20 cellular contexts compared by ENCODE assay signal in the genomic region with DNA sequence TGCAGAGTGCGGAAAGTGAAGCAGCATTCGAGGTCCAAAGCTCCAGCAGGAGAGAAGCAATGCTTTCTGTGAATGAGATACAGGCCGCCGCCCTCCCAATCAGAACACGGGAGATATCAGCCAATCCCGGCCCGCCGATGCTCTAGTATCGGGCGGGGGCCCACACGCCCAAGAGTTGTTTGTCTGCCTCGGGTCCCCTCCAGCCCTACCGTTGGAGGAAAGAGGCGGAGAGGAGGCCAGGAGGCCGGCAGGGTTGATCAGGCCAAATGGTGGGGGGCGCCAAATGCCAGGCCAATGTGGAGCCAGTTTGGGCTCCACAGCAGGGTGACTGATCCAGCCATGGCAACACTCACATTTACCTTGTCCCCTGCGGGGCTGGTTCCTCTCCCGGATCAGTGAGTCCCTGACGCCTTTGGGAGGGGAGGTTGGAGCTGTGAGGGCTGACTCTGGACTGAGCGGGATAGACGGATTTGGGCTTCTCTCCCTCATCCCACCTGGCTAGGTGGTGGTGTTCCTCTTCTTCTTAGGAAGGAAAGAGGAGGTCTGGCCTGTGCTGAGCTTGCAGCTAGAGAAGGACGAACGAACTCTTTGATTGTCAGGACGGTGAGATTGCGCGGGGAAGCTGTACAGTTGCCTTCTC. TPM values are rescaled to one million over a fixed set of nuclear protein-coding genes. Genes with fewer than 3 reads are reported as not detected.
"Had no signal": no experiment of that assay in that cellular context is flagged by ENCODE, and none has a peak within 500 bp of the region (broad histone marks: within the 10 kb centered on the region; RNA-seq: fewer than 3 reads in every experiment).

No MANE protein-coding gene starts in this region.

- FAIRE-seq: astrocyte, endothelial cell of umbilical vein had no signal

- H3K4me3 ChIP-seq: adrenal gland, breast epithelium, esophagus squamous epithelium, SK-N-MC, thyroid gland had no signal

- DNase-seq: activated CD4-positive, alpha-beta T cell treated with anti-CD3 and anti-CD28 coated beads for 36 hours; activated CD4-positive, alpha-beta T cell treated with anti-CD3 and anti-CD28 coated beads, Interleukin-2, amount 50 U/mL, for 48 hours; activated gamma-delta T cell treated with Interleukin-2 at 50 U/mL for 16 hours; effector CD8-positive, alpha-beta T cell; esophagus squamous epithelium; immature natural killer cell; mesendoderm; naive thymus-derived CD8-positive, alpha-beta T cell; retina; stimulated activated CD4-positive, alpha-beta T cell treated with anti-CD3 and anti-CD28 coated beads, Interleukin-12 subunit alpha, Interleukin-12 subunit beta, amount 100 ng/mL, for 4 hours; stimulated activated CD4-positive, alpha-beta T cell treated with anti-CD3 and anti-CD28 coated beads, Interleukin-1b, Interleukin-23, amount 100 ng/mL, for 48 hours; stimulated activated naive CD4-positive, alpha-beta T cell treated with Interleukin-2 at 50 U/mL for 16 hours; thyroid gland had no signal

- H3K9me3 ChIP-seq: adrenal gland, breast epithelium, esophagus squamous epithelium, neutrophil, thyroid gland had no signal

- H3K4me1 Mint-ChIP-seq: activated CD4-positive, alpha-beta T cell treated with anti-CD3 and anti-CD28 coated beads for 36 hours; immature natural killer cell; naive thymus-derived CD8-positive, alpha-beta T cell had no signal

- ATAC-seq: activated CD4-positive, alpha-beta T cell treated with anti-CD3 and anti-CD28 coated beads for 36 hours; activated naive CD4-positive, alpha-beta T cell treated with anti-CD3 and anti-CD28 coated beads, Interleukin-2, amount 50 U/mL, for 72 hours; naive thymus-derived CD8-positive, alpha-beta T cell had no signal

- H3K27me3 Mint-ChIP-seq: activated CD4-positive, alpha-beta T cell treated with anti-CD3 and anti-CD28 coated beads for 36 hours had no signal

- H3K27ac ChIP-seq: adrenal gland, breast epithelium, esophagus squamous epithelium, neutrophil, SK-N-MC, thyroid gland had no signal

- H3K36me3 Mint-ChIP-seq: activated naive CD4-positive, alpha-beta T cell treated with anti-CD3 and anti-CD28 coated beads, Interleukin-2, amount 50 U/mL, for 72 hours; naive thymus-derived CD8-positive, alpha-beta T cell had no signal

- H3K9me3 Mint-ChIP-seq: activated naive CD4-positive, alpha-beta T cell treated with anti-CD3 and anti-CD28 coated beads, Interleukin-2, amount 50 U/mL, for 72 hours; immature natural killer cell; naive thymus-derived CD8-positive, alpha-beta T cell had no signal

- H3K4me1 ChIP-seq: adrenal gland, breast epithelium, esophagus squamous epithelium, thyroid gland had no signal

- H3K27ac Mint-ChIP-seq: activated CD4-positive, alpha-beta T cell treated with anti-CD3 and anti-CD28 coated beads for 36 hours; immature natural killer cell; naive thymus-derived CD8-positive, alpha-beta T cell had no signal

- H3K27me3 ChIP-seq: adrenal gland, breast epithelium, esophagus squamous epithelium, neutrophil, thyroid gland had no signal

- H3K4me3 Mint-ChIP-seq: activated CD4-positive, alpha-beta T cell treated with anti-CD3 and anti-CD28 coated beads for 36 hours; immature natural killer cell; naive thymus-derived CD8-positive, alpha-beta T cell had no signal

- H3K36me3 ChIP-seq: adrenal gland, breast epithelium, esophagus squamous epithelium, neutrophil, thyroid gland had no signal

RNA-seq across cellular contexts. Expression of a gene that starts 10.4 kb away (rescaled TPM):
- polyA plus RNA-seq: naive thymus-derived CD8-positive, alpha-beta T cell had no signal
